Comparison of ENCODE assay signal across 16 cellular contexts in the genomic region with DNA sequence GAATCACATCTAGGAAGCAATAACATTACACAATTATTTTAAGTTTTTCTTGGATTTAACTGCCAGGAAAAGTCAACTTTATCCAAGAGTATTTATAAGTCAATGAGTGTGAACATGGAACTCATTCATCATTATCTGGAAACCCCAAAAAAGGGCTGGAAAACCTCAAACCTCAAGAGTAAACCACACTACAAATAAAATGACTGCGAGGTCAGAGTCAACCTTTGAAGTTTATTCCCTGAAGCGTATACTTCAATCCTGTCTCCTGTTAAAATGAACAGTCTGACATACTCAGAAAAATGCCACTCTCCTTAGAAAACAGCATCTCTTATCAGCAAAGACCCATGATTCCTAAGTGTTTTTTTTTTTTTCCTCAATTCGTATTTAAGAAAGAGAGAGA.
"Had no signal": no experiment of that assay in that cellular context is flagged by ENCODE, and none has a peak within 500 bp of the region (broad histone marks: within the 10 kb centered on the region; RNA-seq: fewer than 3 reads in every experiment).

No MANE protein-coding gene starts in this region.

- H3K27me3 ChIP-seq: neural progenitor cell had no signal

- H3K4me3 ChIP-seq: dorsolateral prefrontal cortex, lung, neural progenitor cell, psoas muscle had no signal

- H3K4me1 Mint-ChIP-seq: activated B cell treated with CpG ODN at 0.5 μM for 24 hours; activated CD4-positive, alpha-beta T cell treated with anti-CD3 and anti-CD28 coated beads, Interleukin-2, amount 10 ng/mL, durations not matched to agents 7 days and 5 days; activated naive CD8-positive, alpha-beta T cell treated with anti-CD3 and anti-CD28 coated beads, Interleukin-2, amount 10 ng/mL, durations not matched to agents 7 days and 5 days; naive B cell; neural progenitor cell; stimulated activated effector memory CD8-positive, alpha-beta T cell treated with anti-CD3 and anti-CD28 coated beads, Interleukin-12 subunit alpha, Interleukin-12 subunit beta, amount 100 ng/mL, for 72 hours had no signal

- DNase-seq: activated B cell treated with CpG ODN at 0.5 μM for 24 hours; activated CD4-positive, alpha-beta T cell treated with anti-CD3 and anti-CD28 coated beads, Interleukin-2, amount 10 ng/mL, durations not matched to agents 7 days and 5 days; activated naive CD4-positive, alpha-beta T cell; activated naive CD8-positive, alpha-beta T cell treated with anti-CD3 and anti-CD28 coated beads, Interleukin-2, amount 10 ng/mL, durations not matched to agents 7 days and 5 days; anterior cingulate cortex; dorsolateral prefrontal cortex; erythroblast; glutamatergic neuron; left colon; naive B cell; psoas muscle; stimulated activated CD4-positive, alpha-beta T cell treated with anti-CD3 and anti-CD28 coated beads, Interleukin-12 subunit alpha, Interleukin-12 subunit beta, amount 100 ng/mL, for 4 hours; stimulated activated CD4-positive, alpha-beta T cell treated with anti-CD3 and anti-CD28 coated beads, Interleukin-2, amount 100 ng/mL, for 24 hours had no signal

- H3K27me3 Mint-ChIP-seq: activated naive CD8-positive, alpha-beta T cell treated with anti-CD3 and anti-CD28 coated beads, Interleukin-2, amount 10 ng/mL, durations not matched to agents 7 days and 5 days had no signal

- H2AFZ ChIP-seq: neural progenitor cell had no signal

- H3K4me1 ChIP-seq: neural progenitor cell, psoas muscle had no signal

- H3K9ac ChIP-seq: neural progenitor cell had no signal

- H3K36me3 Mint-ChIP-seq: activated naive CD8-positive, alpha-beta T cell treated with anti-CD3 and anti-CD28 coated beads, Interleukin-2, amount 10 ng/mL, durations not matched to agents 7 days and 5 days; naive B cell; neural progenitor cell; stimulated activated effector memory CD8-positive, alpha-beta T cell treated with anti-CD3 and anti-CD28 coated beads, Interleukin-12 subunit alpha, Interleukin-12 subunit beta, amount 100 ng/mL, for 72 hours had no signal

- H3K27ac ChIP-seq: dorsolateral prefrontal cortex, neural progenitor cell, psoas muscle had no signal

- H3K36me3 ChIP-seq: neural progenitor cell had no signal

- H3K4me2 ChIP-seq: neural progenitor cell had no signal

- ATAC-seq: left colon; psoas muscle; stimulated activated effector memory CD8-positive, alpha-beta T cell treated with anti-CD3 and anti-CD28 coated beads, Interleukin-12 subunit alpha, Interleukin-12 subunit beta, amount 100 ng/mL, for 72 hours had no signal

- H3K9me3 ChIP-seq: psoas muscle had no signal

- H3K4me3 Mint-ChIP-seq: activated B cell treated with CpG ODN at 0.5 μM for 24 hours; activated CD4-positive, alpha-beta T cell treated with anti-CD3 and anti-CD28 coated beads, Interleukin-2, amount 10 ng/mL, durations not matched to agents 7 days and 5 days; activated naive CD8-positive, alpha-beta T cell treated with anti-CD3 and anti-CD28 coated beads, Interleukin-2, amount 10 ng/mL, durations not matched to agents 7 days and 5 days; naive B cell; neural progenitor cell; stimulated activated effector memory CD8-positive, alpha-beta T cell treated with anti-CD3 and anti-CD28 coated beads, Interleukin-12 subunit alpha, Interleukin-12 subunit beta, amount 100 ng/mL, for 72 hours had no signal

- H3K9me3 Mint-ChIP-seq: activated B cell treated with CpG ODN at 0.5 μM for 24 hours; activated CD4-positive, alpha-beta T cell treated with anti-CD3 and anti-CD28 coated beads, Interleukin-2, amount 10 ng/mL, durations not matched to agents 7 days and 5 days; activated naive CD8-positive, alpha-beta T cell treated with anti-CD3 and anti-CD28 coated beads, Interleukin-2, amount 10 ng/mL, durations not matched to agents 7 days and 5 days; neural progenitor cell; stimulated activated effector memory CD8-positive, alpha-beta T cell treated with anti-CD3 and anti-CD28 coated beads, Interleukin-12 subunit alpha, Interleukin-12 subunit beta, amount 100 ng/mL, for 72 hours had no signal

- H3K27ac Mint-ChIP-seq: activated B cell treated with CpG ODN at 0.5 μM for 24 hours; activated CD4-positive, alpha-beta T cell treated with anti-CD3 and anti-CD28 coated beads, Interleukin-2, amount 10 ng/mL, durations not matched to agents 7 days and 5 days; activated naive CD8-positive, alpha-beta T cell treated with anti-CD3 and anti-CD28 coated beads, Interleukin-2, amount 10 ng/mL, durations not matched to agents 7 days and 5 days; neural progenitor cell; stimulated activated effector memory CD8-positive, alpha-beta T cell treated with anti-CD3 and anti-CD28 coated beads, Interleukin-12 subunit alpha, Interleukin-12 subunit beta, amount 100 ng/mL, for 72 hours had no signal
